ENCODE assay signal across 12 cellular contexts in the genomic region with DNA sequence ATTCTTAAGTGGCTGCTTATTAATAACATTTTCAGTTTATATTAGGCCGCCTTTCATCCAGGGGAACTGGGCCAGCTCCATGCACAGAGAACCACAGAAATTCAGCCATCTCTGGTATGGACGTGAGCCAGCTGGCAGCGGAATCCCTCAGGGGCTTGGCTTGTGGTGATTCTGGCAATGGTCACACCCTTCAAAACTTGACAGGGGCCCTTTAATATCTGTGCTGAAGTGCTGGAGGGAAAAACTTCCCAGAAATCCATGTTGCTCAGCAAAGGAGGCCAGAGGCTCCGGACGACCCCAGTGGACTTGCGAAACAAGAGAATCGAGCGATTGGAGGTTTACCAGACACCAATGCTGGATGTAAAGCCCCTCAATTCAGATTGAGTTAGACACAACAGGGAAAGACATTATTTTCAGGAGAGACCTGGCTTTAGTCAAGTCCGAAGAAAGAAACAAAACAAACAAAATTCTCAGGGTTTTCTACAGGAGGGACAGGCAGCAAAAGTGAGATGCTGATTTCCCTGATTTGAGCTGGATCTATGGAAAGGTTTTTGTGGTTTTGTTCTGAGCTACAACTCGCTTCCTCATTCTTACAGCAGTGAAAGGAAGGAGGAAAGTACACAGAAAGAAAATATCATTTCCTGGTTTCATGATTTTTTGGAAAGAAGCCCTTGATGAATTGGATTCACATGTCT. TPM values are rescaled to one million over a fixed set of nuclear protein-coding genes. Genes with fewer than 3 reads are reported as not detected.
DNase-seq lines count a peak whose midpoint lies in the region; ATAC-seq, FAIRE-seq and TF ChIP-seq lines count a peak whose summit lies in the region.
"Had no signal": no experiment of that assay in that cellular context is flagged by ENCODE, and none has a peak within 500 bp of the region (broad histone marks: within the 10 kb centered on the region; RNA-seq: fewer than 3 reads in every experiment).

No MANE protein-coding gene starts in this region.

- peak overlapping the region; percentile 88 for H3K27ac ChIP-seq in ACC112 (ENCODE audit: low read depth, low read length)
- H3K27ac ChIP-seq in muscle layer of colon (ENCODE audit: low read depth, low read length): peak overlapping the region; percentile 82

- no peak for ATAC-seq in GM19455 (IDR thresholded peaks at IDR 0.05; ENCODE audit: unreplicated experiment)
- ATAC-seq: activated CD8-positive, alpha-beta T cell treated with anti-CD3 and anti-CD28 coated beads for 36 hours had no signal

- DNase-seq in NCI-H226 (peak; percentile 82), epithelial cell of esophagus (ENCODE audit: low read depth) (peak; percentile 34), frontal cortex (ENCODE audit: low spot score in 2 of 2) (no peak)
- DNase-seq in activated naive CD4-positive, alpha-beta T cell (lab: John Stamatoyannopoulos, UW): no peak
- DNase-seq in activated naive CD4-positive, alpha-beta T cell treated with anti-CD3 and anti-CD28 coated beads, Interleukin-2, amount 10 ng/mL, durations not matched to agents 7 days and 5 days: no peak
- DNase-seq: activated CD8-positive, alpha-beta T cell treated with anti-CD3 and anti-CD28 coated beads for 36 hours; CD8-positive, alpha-beta memory T cell; hippocampal formation; NCI-H1417 had no signal

- peak overlapping the region; percentile 8 for H3K9ac ChIP-seq in muscle layer of colon (ENCODE audit: low read length)

- H3K9me3 Mint-ChIP-seq in activated naive CD4-positive, alpha-beta T cell treated with anti-CD3 and anti-CD28 coated beads, Interleukin-2, amount 10 ng/mL, durations not matched to agents 7 days and 5 days: no peaks in the 10 kb centered on the region
- H3K9me3 Mint-ChIP-seq: activated CD8-positive, alpha-beta T cell treated with anti-CD3 and anti-CD28 coated beads for 36 hours; CD8-positive, alpha-beta memory T cell had no signal

- peaks cover 3% of the 10 kb centered on the region for H3K27me3 Mint-ChIP-seq in activated naive CD4-positive, alpha-beta T cell treated with anti-CD3 and anti-CD28 coated beads, Interleukin-2, amount 10 ng/mL, durations not matched to agents 7 days and 5 days

- H3K4me3 Mint-ChIP-seq in activated naive CD4-positive, alpha-beta T cell treated with anti-CD3 and anti-CD28 coated beads, Interleukin-2, amount 10 ng/mL, durations not matched to agents 7 days and 5 days: no peak overlapping the region
- H3K4me3 Mint-ChIP-seq: activated CD8-positive, alpha-beta T cell treated with anti-CD3 and anti-CD28 coated beads for 36 hours; CD8-positive, alpha-beta memory T cell had no signal

- peaks cover 3% of the 10 kb centered on the region; the same call in 1 of the 2 replicates for H3K36me3 ChIP-seq in ACC112 (ENCODE audit: insufficient read depth, low read length)
- H3K36me3 ChIP-seq in muscle layer of colon (ENCODE audit: insufficient read depth, low read length): no peaks in the 10 kb centered on the region

- peaks cover 88% of the 10 kb centered on the region for H3K79me2 ChIP-seq in ACC112 (ENCODE audit: control insufficient read depth, insufficient read depth, low read length, unreplicated experiment)

- CTCF ChIA-PET in activated naive CD4-positive, alpha-beta T cell treated with anti-CD3 and anti-CD28 coated beads, Interleukin-2, amount 10 ng/mL, durations not matched to agents 7 days and 5 days (lab: Charles Lee): no interaction called here

- H3K9me3 ChIP-seq in muscle layer of colon (ENCODE audit: low read length): no peaks in the 10 kb centered on the region

- no peaks in the 10 kb centered on the region for H3K36me3 Mint-ChIP-seq in activated naive CD4-positive, alpha-beta T cell treated with anti-CD3 and anti-CD28 coated beads, Interleukin-2, amount 10 ng/mL, durations not matched to agents 7 days and 5 days
- H3K36me3 Mint-ChIP-seq: CD8-positive, alpha-beta memory T cell had no signal

- no peak for TF ChIP-seq CTCF in epithelial cell of esophagus (IDR thresholded peaks at IDR 0.05; ENCODE audit: insufficient read depth, low read depth, low read length, missing control alignments)

- peak overlapping the region; percentile 0 for H2AFZ ChIP-seq in ACC112 (ENCODE audit: low read length, unreplicated experiment)

- no peak overlapping the region for H3K27ac Mint-ChIP-seq in activated naive CD4-positive, alpha-beta T cell treated with anti-CD3 and anti-CD28 coated beads, Interleukin-2, amount 10 ng/mL, durations not matched to agents 7 days and 5 days
- H3K27ac Mint-ChIP-seq: activated CD8-positive, alpha-beta T cell treated with anti-CD3 and anti-CD28 coated beads for 36 hours; CD8-positive, alpha-beta memory T cell had no signal

- H3K27me3 ChIP-seq in ACC112 (ENCODE audit: insufficient read depth, low read length) (no peaks in the 10 kb centered on the region), muscle layer of colon (ENCODE audit: control insufficient read depth in 1 of 2, insufficient read depth in 2 of 2, low read length in 2 of 2) (no peaks in the 10 kb centered on the region)

- H3K4me1 Mint-ChIP-seq in activated naive CD4-positive, alpha-beta T cell treated with anti-CD3 and anti-CD28 coated beads, Interleukin-2, amount 10 ng/mL, durations not matched to agents 7 days and 5 days: no peaks in the 10 kb centered on the region
- H3K4me1 Mint-ChIP-seq: CD8-positive, alpha-beta memory T cell had no signal

- H3K4me1 ChIP-seq in ACC112 (ENCODE audit: control insufficient read depth, insufficient read depth, low read length, unreplicated experiment) (peaks cover 59% of the 10 kb centered on the region), muscle layer of colon (ENCODE audit: insufficient read depth, low read length) (peaks cover 85% of the 10 kb centered on the region)

- peak overlapping the region; percentile 66 for H3K4me3 ChIP-seq in ACC112 (ENCODE audit: low read depth, low read length)
- H3K4me3 ChIP-seq in epithelial cell of esophagus (ENCODE audit: low read length): peak overlapping the region; percentile 27
- H3K4me3 ChIP-seq in muscle layer of colon (ENCODE audit: low read depth in 1 of 2, low read length in 2 of 2): peak overlapping the region in 1 of 2 donors; percentile 17

- no peak for FAIRE-seq in frontal cortex (lab: Jason Lieb, UNC)

RNA-seq across cellular contexts. Expression of a gene that starts 11.1 kb away (rescaled TPM):
- 84.0 TPM for total RNA-seq in frontal cortex
- total RNA-seq: activated CD8-positive, alpha-beta T cell treated with anti-CD3 and anti-CD28 coated beads for 36 hours; CD8-positive, alpha-beta memory T cell had no signal

Comparison
In these comparisons a context has a peak if more than half of its experiments do, and no peak if none do; other contexts are left out.
1. DNase-seq: peak in NCI-H226 (single experiment) and epithelial cell of esophagus (single experiment); none in activated naive CD4-positive, alpha-beta T cell (0 of 4), frontal cortex (0 of 2) and activated naive CD4-positive, alpha-beta T cell treated with anti-CD3 and anti-CD28 coated beads, Interleukin-2, amount 10 ng/mL, durations not matched to agents 7 days and 5 days (single experiment).